In genomic region chr16:11349599-11350276, GRCh38 we compare ENCODE assay signal across 8 cellular contexts. TPM values are rescaled to one million over a fixed set of nuclear protein-coding genes. Genes with fewer than 3 reads are reported as not detected.
A peak's percentile ranks its signal among the peaks of the same experiment; 100 is the strongest.
DNase-seq lines count a peak whose midpoint lies in the region; ATAC-seq, FAIRE-seq and TF ChIP-seq lines count a peak whose summit lies in the region.

No MANE protein-coding gene starts in this region.

- DNase-seq in EL (peak; percentile 81), RWPE1 (ENCODE audit: low spot score) (peak; percentile 28), frontal cortex (ENCODE audit: low spot score in 2 of 2) (peak; percentile 43 to 66), psoas muscle (peak; percentile 72 to 78), COLO668 (lab: John Stamatoyannopoulos, UW; ENCODE audit: unreplicated experiment) (no peak), GM10248 (ENCODE audit: extremely low spot score) (no peak)
- DNase-seq in activated CD8-positive, alpha-beta memory T cell treated with anti-CD3 and anti-CD28 coated beads for 24 hours = no peak

- intact Hi-C loops in psoas muscle (cut with DNase I) = loop anchor here in 1 of 2 donors (10.0 kb wide), 1 partner anchor 385 kb away; no protein-coding TSS in a partner anchor

- CTCF ChIA-PET in RWPE1 (lab: Yijun Ruan, JAX) = no interaction called here
- CTCF ChIA-PET in GM10248 (lab: Yijun Ruan, JAX) = interaction anchor here (0.9 to 3.0 kb wide), 3 partner anchors 17 to 379 kb away, joined by 3 to 7 read pairs (median 3); no protein-coding TSS in a partner anchor

- H3K36me3 ChIP-seq in psoas muscle (ENCODE audit: insufficient read depth in 1 of 2, low read depth in 1 of 2) = no peaks in the 10 kb centered on the region

- ATAC-seq in psoas muscle (peak in 2 of 4 donors; percentile 26 to 36), HG02870 (IDR thresholded peaks at IDR 0.05; ENCODE audit: unreplicated experiment) (no peak)

- TF ChIP-seq CTCF in RWPE1 (conservative IDR thresholded peaks at IDR 0.05; ENCODE audit: low read depth) (no peak), psoas muscle (IDR thresholded peaks at IDR 0.05) (no peak), GM10248 (IDR thresholded peaks at IDR 0.05; ENCODE audit: control extremely low read depth, extremely low read depth, low read depth, missing control alignments) (no peak)

- WGBS in psoas muscle, 3 donors = 30 to 37% (median 35%) methylated on average over 14 of the region's 14 CpGs

- FAIRE-seq in frontal cortex (lab: Jason Lieb, UNC) = no peak

- POLR2A ChIA-PET in RWPE1 (lab: Yijun Ruan, JAX; ENCODE audit: low non-redundant PET) = no interaction called here
- POLR2A ChIA-PET in GM10248 (lab: Yijun Ruan, JAX) = no interaction called here

- peaks cover 5% of the 10 kb centered on the region for H3K4me1 ChIP-seq in psoas muscle

- no peak overlapping the region for H3K4me3 ChIP-seq in psoas muscle

- H3K27me3 ChIP-seq in psoas muscle (ENCODE audit: insufficient read depth in 3 of 3, low read length in 2 of 3) = no peaks in the 10 kb centered on the region

- no peaks in the 10 kb centered on the region for H3K9me3 ChIP-seq in psoas muscle

- H3K27ac ChIP-seq in RWPE1 = peak overlapping the region; percentile 75
- H3K27ac ChIP-seq in psoas muscle = no peak overlapping the region

RNA-seq across cellular contexts. Expression of gene RMI2, which starts 4.5 kb away (rescaled TPM):
- total RNA-seq in frontal cortex = 4.5 TPM
- total RNA-seq in psoas muscle = under 1 TPM in 2 of 4 donors, not detected in 2; 0.16 to 0.64 TPM
- under 1 TPM; 0.11 to 0.35 (median 0.23) TPM for polyA plus RNA-seq in psoas muscle

Comparison
In these comparisons a context has a peak if more than half of its experiments do, and no peak if none do; other contexts are left out.
1. DNase-seq: peak in EL (single experiment), RWPE1 (single experiment), frontal cortex (2 of 2) and psoas muscle (2 of 2); none in COLO668 (single experiment), GM10248 (single experiment) and activated CD8-positive, alpha-beta memory T cell treated with anti-CD3 and anti-CD28 coated beads for 24 hours (single experiment).